ENCODE assay signal across 27 cellular contexts in genomic region chr2:75324716-75325291, GRCh38.
"Had no signal": no experiment of that assay in that cellular context is flagged by ENCODE, and none has a peak within 500 bp of the region (broad histone marks: within the 10 kb centered on the region; RNA-seq: fewer than 3 reads in every experiment).

No MANE protein-coding gene starts in this region.

- H3K4me1 ChIP-seq: ascending aorta, body of pancreas had no signal

- H3K4me3 Mint-ChIP-seq: activated CD8-positive, alpha-beta T cell treated with anti-CD3 and anti-CD28 coated beads, Interleukin-2, amount 10 ng/mL, durations not matched to agents 7 days and 5 days; activated naive CD8-positive, alpha-beta T cell treated with anti-CD3 and anti-CD28 coated beads, Interleukin-2, amount 50 U/mL, for 24 hours; activated T-helper 1 cell treated with anti-CD3 and anti-CD28 coated beads, Interleukin-12 subunit alpha, Interleukin-12 subunit beta, Interleukin-2, Interleukin-4 antibody, amounts not matched to agents 30 ng/mL and 10 ng/mL and 1 ng/mL, durations not matched to agents 14 hours and 24 hours and 36 hours; T-helper 1 cell treated with Interleukin-12 subunit alpha and Interleukin-12 subunit beta and Interleukin-4 antibody, amounts not matched to agents 30 μg/mL and 1 μg/mL, for 36 hours; WTC11 had no signal

- H3K9me3 Mint-ChIP-seq: activated naive CD4-positive, alpha-beta T cell treated with anti-CD3 and anti-CD28 coated beads, Interleukin-2, amount 50 U/mL, for 72 hours; activated naive CD8-positive, alpha-beta T cell treated with anti-CD3 and anti-CD28 coated beads, Interleukin-2, amount 50 U/mL, for 24 hours; activated T-helper 1 cell treated with anti-CD3 and anti-CD28 coated beads, Interleukin-12 subunit alpha, Interleukin-12 subunit beta, Interleukin-2, Interleukin-4 antibody, amounts not matched to agents 30 ng/mL and 10 ng/mL and 1 ng/mL, durations not matched to agents 14 hours and 24 hours and 36 hours; WTC11 had no signal

- H3K27me3 Mint-ChIP-seq: activated naive CD8-positive, alpha-beta T cell treated with anti-CD3 and anti-CD28 coated beads, Interleukin-2, amount 50 U/mL, for 24 hours had no signal

- H3K4me1 Mint-ChIP-seq: activated naive CD8-positive, alpha-beta T cell treated with anti-CD3 and anti-CD28 coated beads, Interleukin-2, amount 50 U/mL, for 24 hours had no signal

- H3K36me3 ChIP-seq: ascending aorta had no signal

- H3K4me3 ChIP-seq: ascending aorta, body of pancreas, K562 had no signal

- H3K27me3 ChIP-seq: ascending aorta, body of pancreas had no signal

- H3K9me3 ChIP-seq: ascending aorta, body of pancreas had no signal

- H3K36me3 Mint-ChIP-seq: WTC11 had no signal

- ATAC-seq: activated CD8-positive, alpha-beta T cell treated with anti-CD3 and anti-CD28 coated beads, Interleukin-2, amount 10 ng/mL, durations not matched to agents 7 days and 5 days; activated naive CD4-positive, alpha-beta T cell treated with anti-CD3 and anti-CD28 coated beads, Interleukin-2, amount 50 U/mL, for 72 hours; activated naive CD8-positive, alpha-beta T cell treated with anti-CD3 and anti-CD28 coated beads, Interleukin-2, amount 50 U/mL, for 24 hours; body of pancreas; K562; PC-3 had no signal

- DNase-seq: activated CD4-positive, alpha-beta T cell treated with anti-CD3 and anti-CD28 coated beads for 48 hours; activated CD4-positive, alpha-beta T cell treated with anti-CD3 and anti-CD28 coated beads, Interleukin-2, amount 50 U/mL, for 4 hours; activated CD4-positive, CD25-positive, alpha-beta regulatory T cell treated with anti-CD3 and anti-CD28 coated beads, Interleukin-2, amount 50 U/mL, for 72 hours; activated CD8-positive, alpha-beta memory T cell treated with anti-CD3 and anti-CD28 coated beads, Interleukin-2, amount 50 U/mL, for 48 hours; activated CD8-positive, alpha-beta T cell treated with anti-CD3 and anti-CD28 coated beads, Interleukin-2, amount 10 ng/mL, durations not matched to agents 7 days and 5 days; activated effector memory CD4-positive, alpha-beta T cell treated with Interleukin-2 at 50 U/mL for 16 hours; activated naive CD4-positive, alpha-beta T cell treated with Interleukin-2 at 50 U/mL for 16 hours; activated naive CD8-positive, alpha-beta T cell treated with anti-CD3 and anti-CD28 coated beads, Interleukin-2, amount 50 U/mL, for 24 hours; activated T-cell treated with anti-CD3 and anti-CD28 coated beads, Interleukin-2, amount 50 U/mL, for 1 hour; amniotic stem cell; body of pancreas; Karpas-422; NCI-H146; NCI-H187 treated with DMSO at 0.1 percent for 48 hours; NCI-H2081 treated with DMSO at 0.1 percent for 48 hours; NCI-H446; NCI-H524; PC-3; SHP77 had no signal

- FAIRE-seq: bronchial epithelial cell, K562, RCC 7860 had no signal

- H3K27ac ChIP-seq: ascending aorta, body of pancreas had no signal
